9 cellular contexts compared by ENCODE assay signal in the genomic region with DNA sequence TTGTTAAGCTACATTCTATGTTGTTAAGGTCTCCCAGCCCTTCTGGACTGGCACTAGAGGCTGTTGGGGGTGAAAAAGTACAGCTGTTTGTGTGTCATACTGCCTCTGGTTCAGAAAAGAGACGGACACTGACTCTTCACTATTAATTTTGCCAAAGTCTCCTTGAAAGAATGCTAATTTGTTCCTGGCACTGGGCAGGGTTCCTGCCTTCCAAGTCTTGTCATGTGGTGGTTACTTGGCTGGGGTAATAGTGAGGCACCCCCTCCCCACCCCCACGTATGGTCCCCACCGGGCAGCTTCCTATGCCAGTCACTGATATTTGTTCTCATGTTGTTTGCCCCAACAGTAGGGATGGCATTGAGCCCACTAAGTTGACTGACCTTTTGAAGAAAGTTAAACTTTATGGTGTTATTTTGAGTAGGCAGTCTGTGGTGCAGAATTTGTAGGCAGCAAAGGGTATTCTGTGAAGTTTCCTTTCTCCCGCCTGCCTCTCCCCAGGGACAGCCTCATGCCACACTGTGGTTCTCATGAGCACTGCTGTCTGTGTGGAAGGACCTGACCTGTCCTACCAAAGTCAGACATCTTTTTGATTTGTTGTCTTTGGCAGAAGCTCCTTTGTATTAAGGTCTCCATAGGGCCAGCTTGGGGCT. TPM values are rescaled to one million over a fixed set of nuclear protein-coding genes. Genes with fewer than 3 reads are reported as not detected.
DNase-seq lines count a peak whose midpoint lies in the region; ATAC-seq and TF ChIP-seq lines count a peak whose summit lies in the region.
"Had no signal": no experiment of that assay in that cellular context is flagged by ENCODE, and none has a peak within 500 bp of the region (broad histone marks: within the 10 kb centered on the region; RNA-seq: fewer than 3 reads in every experiment).

No MANE protein-coding gene starts in this region.

- H3K27me3 Mint-ChIP-seq in stimulated activated memory B cell treated with anti-CD40 and anti-IgM and Interleukin-4, amounts not matched to agents 10 μg/mL and 1 μg/mL and 100 μg/mL, for 72 hours = no peaks in the 10 kb centered on the region
- H3K27me3 Mint-ChIP-seq in activated CD8-positive, alpha-beta T cell treated with anti-CD3 and anti-CD28 coated beads for 36 hours = no peaks in the 10 kb centered on the region
- H3K27me3 Mint-ChIP-seq in progenitor cell of endocrine pancreas = no peaks in the 10 kb centered on the region

- peak overlapping the region; percentile 44 for H3K4me3 Mint-ChIP-seq in stimulated activated memory B cell treated with anti-CD40 and anti-IgM and Interleukin-4, amounts not matched to agents 10 μg/mL and 1 μg/mL and 100 μg/mL, for 72 hours
- no peak overlapping the region for H3K4me3 Mint-ChIP-seq in activated CD8-positive, alpha-beta T cell treated with anti-CD3 and anti-CD28 coated beads for 36 hours
- no peak overlapping the region for H3K4me3 Mint-ChIP-seq in progenitor cell of endocrine pancreas (ENCODE audit: low read depth)

- H3K4me3 ChIP-seq in MG63 (no peak overlapping the region), right atrium auricular region (no peak overlapping the region)

- no peaks in the 10 kb centered on the region for H3K36me3 Mint-ChIP-seq in stimulated activated memory B cell treated with anti-CD40 and anti-IgM and Interleukin-4, amounts not matched to agents 10 μg/mL and 1 μg/mL and 100 μg/mL, for 72 hours
- H3K36me3 Mint-ChIP-seq in activated CD8-positive, alpha-beta T cell treated with anti-CD3 and anti-CD28 coated beads for 36 hours (ENCODE audit: low read depth) = no peaks in the 10 kb centered on the region
- peaks cover 1% of the 10 kb centered on the region for H3K36me3 Mint-ChIP-seq in progenitor cell of endocrine pancreas (ENCODE audit: insufficient read depth)

- peaks cover 34% of the 10 kb centered on the region for H3K4me1 Mint-ChIP-seq in stimulated activated memory B cell treated with anti-CD40 and anti-IgM and Interleukin-4, amounts not matched to agents 10 μg/mL and 1 μg/mL and 100 μg/mL, for 72 hours
- peaks cover 33% of the 10 kb centered on the region for H3K4me1 Mint-ChIP-seq in activated CD8-positive, alpha-beta T cell treated with anti-CD3 and anti-CD28 coated beads for 36 hours (ENCODE audit: low read depth)
- peaks cover 7% of the 10 kb centered on the region for H3K4me1 Mint-ChIP-seq in progenitor cell of endocrine pancreas (ENCODE audit: low read depth)

- CTCF ChIA-PET in activated CD8-positive, alpha-beta T cell treated with anti-CD3 and anti-CD28 coated beads for 36 hours (lab: Charles Lee) = interaction anchor here (1.4 to 1.9 kb wide), 2 partner anchors 9 to 57 kb away, joined by 3 to 6 read pairs; partner anchors contain the start of gene CDS2

- H3K27me3 ChIP-seq in MG63 = no peaks in the 10 kb centered on the region
- no peaks in the 10 kb centered on the region for H3K27me3 ChIP-seq in right atrium auricular region

- peak overlapping the region; percentile 65 to 81 for H3K27ac ChIP-seq in right atrium auricular region

- H3K36me3 ChIP-seq in MG63 = no peaks in the 10 kb centered on the region; the same call in 1 of the 2 replicates
- H3K36me3 ChIP-seq in right atrium auricular region = no peaks in the 10 kb centered on the region

- H3K9me3 Mint-ChIP-seq in stimulated activated memory B cell treated with anti-CD40 and anti-IgM and Interleukin-4, amounts not matched to agents 10 μg/mL and 1 μg/mL and 100 μg/mL, for 72 hours = no peaks in the 10 kb centered on the region
- no peaks in the 10 kb centered on the region for H3K9me3 Mint-ChIP-seq in activated CD8-positive, alpha-beta T cell treated with anti-CD3 and anti-CD28 coated beads for 36 hours
- no peaks in the 10 kb centered on the region for H3K9me3 Mint-ChIP-seq in progenitor cell of endocrine pancreas (ENCODE audit: low read depth)

- TF ChIP-seq CTCF in right atrium auricular region (IDR thresholded peaks at IDR 0.05) = no peak
- no peak for TF ChIP-seq CTCF in activated CD8-positive, alpha-beta T cell treated with anti-CD3 and anti-CD28 coated beads for 36 hours (IDR thresholded peaks at IDR 0.05)
- TF ChIP-seq CTCF in progenitor cell of endocrine pancreas (IDR thresholded peaks at IDR 0.05; ENCODE audit: unreplicated experiment) = no peak

- peak; percentile 51 for ATAC-seq in GM19395 (IDR thresholded peaks at IDR 0.05; ENCODE audit: unreplicated experiment)
- ATAC-seq in stimulated activated memory B cell treated with anti-CD40 and anti-IgM and Interleukin-4, amounts not matched to agents 10 μg/mL and 1 μg/mL and 100 μg/mL, for 72 hours = peak; percentile 97
- ATAC-seq in activated CD8-positive, alpha-beta T cell treated with anti-CD3 and anti-CD28 coated beads for 36 hours = no peak

- peak overlapping the region; percentile 43 for H3K27ac Mint-ChIP-seq in stimulated activated memory B cell treated with anti-CD40 and anti-IgM and Interleukin-4, amounts not matched to agents 10 μg/mL and 1 μg/mL and 100 μg/mL, for 72 hours
- H3K27ac Mint-ChIP-seq in activated CD8-positive, alpha-beta T cell treated with anti-CD3 and anti-CD28 coated beads for 36 hours = no peak overlapping the region
- no peak overlapping the region for H3K27ac Mint-ChIP-seq in progenitor cell of endocrine pancreas

- H3K9me3 ChIP-seq in MG63 (no peaks in the 10 kb centered on the region), right atrium auricular region (no peaks in the 10 kb centered on the region)

- peaks cover 0 to 56% of the 10 kb centered on the region in 2 donors for H3K4me1 ChIP-seq in right atrium auricular region

- intact Hi-C loops in activated CD8-positive, alpha-beta T cell treated with anti-CD3 and anti-CD28 coated beads for 36 hours (cut with micrococcal nuclease) = no loop called here

- DNase-seq in MG63 (peak; percentile 48), right atrium auricular region (ENCODE audit: low spot score) (no peak), NCI-H345 treated with DMSO at 0.1 percent for 48 hours (lab: John Stamatoyannopoulos, UW; ENCODE audit: unreplicated experiment) (no peak), HPDE6-E6E7 (ENCODE audit: extremely low spot score) (no peak), progenitor cell of endocrine pancreas (ENCODE audit: low spot score, unreplicated experiment) (no peak)
- no peak for DNase-seq in activated CD8-positive, alpha-beta T cell treated with anti-CD3 and anti-CD28 coated beads for 36 hours
- DNase-seq: NCI-H187 treated with DMSO at 0.1 percent for 48 hours had no signal

- POLR2A ChIA-PET in activated CD8-positive, alpha-beta T cell treated with anti-CD3 and anti-CD28 coated beads for 36 hours (lab: Charles Lee) = interaction anchor here (0.8 kb wide), 1 partner anchor 8 kb away, joined by 3 read pairs; the partner anchor contains the start of gene CDS2

RNA-seq across cellular contexts. Expression of gene CDS2, which starts 8.7 kb away (rescaled TPM):
- 3.3 and 4.0 TPM in 2 replicates for total RNA-seq in MG63 (2014; rRNA removed; shearing (Covaris generic); ENCODE audit: low replicate concordance)
- total RNA-seq in right atrium auricular region (10 to 100 TPM; 45.5 to 60.8 TPM), progenitor cell of endocrine pancreas (52.3 and 57.5 TPM in 2 replicates)
- 10 to 100 TPM; 30.2 to 34.7 TPM for total RNA-seq in activated CD8-positive, alpha-beta T cell treated with anti-CD3 and anti-CD28 coated beads for 36 hours

RNA-seq across cellular contexts. Expression of gene PCNA, which starts 15.7 kb away (rescaled TPM):
- 185 and 256 TPM in 2 replicates for total RNA-seq in MG63 (2014; rRNA removed; shearing (Covaris generic); ENCODE audit: low replicate concordance)
- total RNA-seq in right atrium auricular region = 10 to 100 TPM; 25.3 to 25.4 TPM
- total RNA-seq in activated CD8-positive, alpha-beta T cell treated with anti-CD3 and anti-CD28 coated beads for 36 hours = 100 to 1,000 TPM; 600 to 627 TPM
- total RNA-seq in progenitor cell of endocrine pancreas = 123 and 126 TPM in 2 replicates

RNA-seq across cellular contexts. Expression of gene TMEM230, which starts 22.6 kb away (rescaled TPM):
- total RNA-seq in MG63 (2014; rRNA removed; shearing (Covaris generic); ENCODE audit: low replicate concordance) = 69.9 and 72.2 TPM in 2 replicates
- total RNA-seq in right atrium auricular region (100 to 1,000 TPM in 1 of 2 donors, 10 to 100 TPM in 1; 77.7 to 101 TPM), progenitor cell of endocrine pancreas (80.7 and 82.8 TPM in 2 replicates)
- total RNA-seq in activated CD8-positive, alpha-beta T cell treated with anti-CD3 and anti-CD28 coated beads for 36 hours = 10 to 100 TPM; 66.8 to 76.3 TPM
